In the genomic region with DNA sequence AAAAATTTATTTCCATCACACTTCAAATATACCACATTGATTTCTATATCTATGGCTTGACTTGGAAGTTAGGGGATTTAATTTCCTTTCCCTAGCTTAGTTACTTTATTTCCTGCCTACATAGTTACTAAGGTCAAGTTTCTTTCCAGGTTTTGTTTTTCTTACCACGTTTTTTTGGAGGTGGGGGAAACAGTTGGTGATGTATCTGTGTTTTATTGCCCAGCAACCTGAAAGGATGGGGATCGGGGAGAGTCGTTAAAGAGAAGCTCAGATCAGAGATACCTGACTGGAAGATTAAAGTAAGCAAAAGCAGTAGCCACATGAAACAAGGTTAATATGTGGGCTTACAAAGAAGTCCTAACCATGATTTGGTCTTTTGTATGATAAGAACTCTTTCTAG, we compare ENCODE assay signal across 32 cellular contexts.
"Had no signal": no experiment of that assay in that cellular context is flagged by ENCODE, and none has a peak within 500 bp of the region (broad histone marks: within the 10 kb centered on the region; RNA-seq: fewer than 3 reads in every experiment).

No MANE protein-coding gene starts in this region.

- H3K27ac ChIP-seq: adrenal gland, body of pancreas, breast epithelium, Peyer's patch, SJSA1, VCaP had no signal

- H3K4me2 ChIP-seq: SK-N-SH had no signal

- H3K4me1 ChIP-seq: adrenal gland, breast epithelium, SJSA1 had no signal

- H3K9me3 ChIP-seq: adrenal gland, body of pancreas, breast epithelium, MG63, Peyer's patch, SJSA1, SK-N-SH had no signal

- ATAC-seq: activated naive CD4-positive, alpha-beta T cell treated with anti-CD3 and anti-CD28 coated beads, Interleukin-2, amount 50 U/mL, for 72 hours; activated T-cell treated with anti-CD3 and anti-CD28 coated beads, Interleukin-2, amount 50 U/mL, for 4 hours; body of pancreas; PC-3 had no signal

- H3K36me3 ChIP-seq: adrenal gland, breast epithelium, MG63, Peyer's patch, SJSA1 had no signal

- H3K27me3 ChIP-seq: adrenal gland, body of pancreas, breast epithelium, MG63, Peyer's patch, SJSA1 had no signal

- DNase-seq: activated B cell treated with CpG ODN at 0.5 μM for 24 hours; activated CD4-positive, alpha-beta memory T cell treated with anti-CD3 and anti-CD28 coated beads for 36 hours; activated CD4-positive, alpha-beta T cell treated with anti-CD3 and anti-CD28 coated beads for 4 hours; activated CD4-positive, alpha-beta T cell treated with anti-CD3 and anti-CD28 coated beads, Interleukin-2, amount 50 U/mL, for 1 hour; activated CD4-positive, CD25-positive, alpha-beta regulatory T cell treated with anti-CD3 and anti-CD28 coated beads, Interleukin-2, amount 50 U/mL, for 72 hours; activated CD8-positive, alpha-beta memory T cell treated with anti-CD3 and anti-CD28 coated beads, Interleukin-2, amount 50 U/mL, for 4 hours; activated gamma-delta T cell treated with Interleukin-2 at 50 U/mL for 16 hours; activated naive CD4-positive, alpha-beta T cell treated with anti-CD3 and anti-CD28 coated beads for 36 hours; activated T-cell treated with anti-CD3 and anti-CD28 coated beads for 4 hours; activated T-cell treated with anti-CD3 and anti-CD28 coated beads, Interleukin-2, amount 50 U/mL, for 4 hours; adrenal gland; body of pancreas; MG63; NCI-H1048; NCI-H1105 treated with DMSO at 0.1 percent for 48 hours; NCI-H1436; NCI-H1694; NCI-H1930; NCI-H2081 treated with DMSO at 0.1 percent for 48 hours; NCI-H226; NCI-H524 treated with DMSO at 0.1 percent for 48 hours; PC-3; Peyer's patch; RPMI8226; SHP77 treated with DMSO at 0.1 percent for 48 hours; SK-N-SH; T-helper 2 cell; T-helper 9 cell had no signal

- H3K9ac ChIP-seq: SK-N-SH had no signal

- H3K4me3 ChIP-seq: adrenal gland, body of pancreas, breast epithelium, MG63, Peyer's patch, SJSA1 had no signal
